In the genomic region with DNA sequence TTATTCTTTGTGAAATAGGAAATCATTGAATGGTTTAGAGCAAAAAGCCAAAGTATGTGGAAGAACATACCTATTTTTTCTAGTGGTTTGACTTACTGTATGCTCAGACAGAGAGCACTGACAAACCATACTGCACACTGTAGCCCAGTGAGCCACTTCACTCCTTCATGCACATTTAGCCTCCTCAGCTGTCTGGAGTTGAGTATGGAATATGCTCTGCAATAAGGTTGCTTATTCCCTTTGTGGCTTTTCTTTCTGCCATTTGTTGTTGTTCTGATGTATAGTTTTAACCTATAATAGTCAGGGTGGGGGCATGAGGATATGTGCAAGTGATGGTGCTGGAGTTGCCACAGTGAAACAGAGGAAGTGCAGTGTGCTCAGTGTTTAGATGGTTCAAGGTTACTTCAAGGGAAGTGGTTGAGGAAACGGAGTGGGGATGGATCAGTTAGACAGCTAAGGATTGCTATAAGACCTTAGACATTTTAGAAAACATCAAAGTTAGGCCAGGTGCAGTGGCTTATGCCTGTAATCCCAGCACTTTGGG, we compare ENCODE assay signal across 17 cellular contexts.
DNase-seq lines count a peak whose midpoint lies in the region; ATAC-seq and TF ChIP-seq lines count a peak whose summit lies in the region.
"Had no signal": no experiment of that assay in that cellular context is flagged by ENCODE, and none has a peak within 500 bp of the region (broad histone marks: within the 10 kb centered on the region; RNA-seq: fewer than 3 reads in every experiment).

No MANE protein-coding gene starts in this region.

- DNase-seq in activated T-cell treated with anti-CD3 and anti-CD28 coated beads, Interleukin-2, amount 50 U/mL, for 24 hours: no peak
- DNase-seq in activated T-cell treated with anti-CD3 and anti-CD28 coated beads, Interleukin-2, amount 50 U/mL, for 1 hour: no peak
- DNase-seq in T-cell (peak in 7 of 34 experiments; percentile 16 to 37 (median 26)), brain microvascular endothelial cell (no peak), NCI-H1105 treated with DMSO at 0.1 percent for 48 hours (lab: John Stamatoyannopoulos, UW) (no peak)
- no peak for DNase-seq in activated effector memory CD4-positive, alpha-beta T cell treated with Interleukin-2 at 50 U/mL for 16 hours
- DNase-seq: activated CD4-positive, alpha-beta T cell treated with anti-CD3 and anti-CD28 coated beads, Interleukin-2, amount 50 U/mL, for 1 hour; gastrocnemius medialis; H7; KG1; NCI-H187 treated with DMSO at 0.1 percent for 48 hours; NCI-H526 treated with DMSO at 0.1 percent for 48 hours; nucleus accumbens; RPMI8226; stimulated activated naive CD4-positive, alpha-beta T cell treated with Interleukin-2 at 50 U/mL for 16 hours had no signal

- H3K4me3 Mint-ChIP-seq in activated T-cell treated with anti-CD3 and anti-CD28 coated beads, Interleukin-2, amount 50 U/mL, for 24 hours: no peak overlapping the region
- H3K4me3 Mint-ChIP-seq in T-cell: peak overlapping the region; percentile 8 to 45 (median 13)
- H3K4me3 Mint-ChIP-seq in dendritic cell treated with granulocyte-macrophage colony-stimulating factor and Interleukin-4, amounts not matched to agents 40 ng/mL and 50 ng/mL, for 4 days: no peak overlapping the region
- H3K4me3 Mint-ChIP-seq in stimulated activated naive CD8-positive, alpha-beta T cell treated with anti-CD3 and anti-CD28 coated beads, Interleukin-15, Interleukin-2, amounts not matched to agents 100 ng/mL and 50 ng/mL, for 24 hours: no peak overlapping the region

- H3K27ac Mint-ChIP-seq in activated T-cell treated with anti-CD3 and anti-CD28 coated beads, Interleukin-2, amount 50 U/mL, for 24 hours: peak overlapping the region; percentile 89
- peak overlapping the region; percentile 88 to 93 for H3K27ac Mint-ChIP-seq in T-cell
- H3K27ac Mint-ChIP-seq in dendritic cell treated with granulocyte-macrophage colony-stimulating factor and Interleukin-4, amounts not matched to agents 40 ng/mL and 50 ng/mL, for 4 days: peak overlapping the region; percentile 28
- H3K27ac Mint-ChIP-seq in stimulated activated naive CD8-positive, alpha-beta T cell treated with anti-CD3 and anti-CD28 coated beads, Interleukin-15, Interleukin-2, amounts not matched to agents 100 ng/mL and 50 ng/mL, for 24 hours: peak overlapping the region; percentile 93

- peaks cover 88% of the 10 kb centered on the region for H3K36me3 Mint-ChIP-seq in activated T-cell treated with anti-CD3 and anti-CD28 coated beads, Interleukin-2, amount 50 U/mL, for 24 hours (ENCODE audit: low read depth)
- peaks cover 62% of the 10 kb centered on the region for H3K36me3 Mint-ChIP-seq in T-cell
- H3K36me3 Mint-ChIP-seq in dendritic cell treated with granulocyte-macrophage colony-stimulating factor and Interleukin-4, amounts not matched to agents 40 ng/mL and 50 ng/mL, for 4 days (ENCODE audit: low read depth): peaks cover 74% of the 10 kb centered on the region
- H3K36me3 Mint-ChIP-seq in stimulated activated naive CD8-positive, alpha-beta T cell treated with anti-CD3 and anti-CD28 coated beads, Interleukin-15, Interleukin-2, amounts not matched to agents 100 ng/mL and 50 ng/mL, for 24 hours (ENCODE audit: low read depth): peaks cover 66% of the 10 kb centered on the region

- H3K27me3 Mint-ChIP-seq in activated T-cell treated with anti-CD3 and anti-CD28 coated beads, Interleukin-2, amount 50 U/mL, for 24 hours: no peaks in the 10 kb centered on the region
- no peaks in the 10 kb centered on the region for H3K27me3 Mint-ChIP-seq in T-cell
- H3K27me3 Mint-ChIP-seq in dendritic cell treated with granulocyte-macrophage colony-stimulating factor and Interleukin-4, amounts not matched to agents 40 ng/mL and 50 ng/mL, for 4 days: no peaks in the 10 kb centered on the region
- H3K27me3 Mint-ChIP-seq in stimulated activated naive CD8-positive, alpha-beta T cell treated with anti-CD3 and anti-CD28 coated beads, Interleukin-15, Interleukin-2, amounts not matched to agents 100 ng/mL and 50 ng/mL, for 24 hours: no peaks in the 10 kb centered on the region

- peak; percentile 72 to 81 (median 76) for ATAC-seq in T-cell (replicated peaks in 1 of 4)
- ATAC-seq: gastrocnemius medialis had no signal

- no peaks in the 10 kb centered on the region for H3K27me3 ChIP-seq in brain microvascular endothelial cell (replicated peaks)
- H3K27me3 ChIP-seq: gastrocnemius medialis had no signal

- peaks cover 4% of the 10 kb centered on the region for H3K9me3 Mint-ChIP-seq in activated T-cell treated with anti-CD3 and anti-CD28 coated beads, Interleukin-2, amount 50 U/mL, for 24 hours
- H3K9me3 Mint-ChIP-seq in T-cell: peaks cover 0 to 3% (median 0%) of the 10 kb centered on the region in 3 donors
- H3K9me3 Mint-ChIP-seq in dendritic cell treated with granulocyte-macrophage colony-stimulating factor and Interleukin-4, amounts not matched to agents 40 ng/mL and 50 ng/mL, for 4 days: peaks cover 8% of the 10 kb centered on the region
- no peaks in the 10 kb centered on the region for H3K9me3 Mint-ChIP-seq in stimulated activated naive CD8-positive, alpha-beta T cell treated with anti-CD3 and anti-CD28 coated beads, Interleukin-15, Interleukin-2, amounts not matched to agents 100 ng/mL and 50 ng/mL, for 24 hours

- CTCF ChIA-PET in T-cell (lab: Charles Lee): interaction anchor here (0.5 to 0.6 kb wide), 2 partner anchors 14 to 177 kb away, joined by 3 to 6 read pairs; no protein-coding TSS in a partner anchor

- H3K36me3 ChIP-seq in brain microvascular endothelial cell (replicated peaks): no peaks in the 10 kb centered on the region
- H3K36me3 ChIP-seq: gastrocnemius medialis had no signal

- no peak overlapping the region for H3K4me3 ChIP-seq in brain microvascular endothelial cell (ENCODE audit: low read depth, low read length)
- H3K4me3 ChIP-seq: gastrocnemius medialis had no signal

- POLR2A ChIA-PET in T-cell (lab: Charles Lee): interaction anchor here in 1 of 2 donors (0.9 kb wide), 1 partner anchor 15 kb away, joined by 6 read pairs; no protein-coding TSS in a partner anchor

- intact Hi-C loops in dendritic cell treated with granulocyte-macrophage colony-stimulating factor and Interleukin-4, amounts not matched to agents 40 ng/mL and 50 ng/mL, for 4 days (cut with micrococcal nuclease): no loop called here

- in situ Hi-C loops in brain microvascular endothelial cell (cut with HindIII; ENCODE audit: low pct_ligation_motif_present, low sequenced_read_pairs): no loop called here

- H3K27ac ChIP-seq in brain microvascular endothelial cell: no peak overlapping the region
- H3K27ac ChIP-seq: gastrocnemius medialis had no signal

- no peak for TF ChIP-seq CTCF in brain microvascular endothelial cell (IDR thresholded peaks at IDR 0.05; ENCODE audit: low read depth, low read length, missing control alignments)

- peaks cover 80% of the 10 kb centered on the region for H3K4me1 Mint-ChIP-seq in activated T-cell treated with anti-CD3 and anti-CD28 coated beads, Interleukin-2, amount 50 U/mL, for 24 hours (ENCODE audit: low read depth)
- H3K4me1 Mint-ChIP-seq in T-cell: peaks cover 85 to 88% (median 88%) of the 10 kb centered on the region in 3 donors
- H3K4me1 Mint-ChIP-seq in dendritic cell treated with granulocyte-macrophage colony-stimulating factor and Interleukin-4, amounts not matched to agents 40 ng/mL and 50 ng/mL, for 4 days (ENCODE audit: low read depth): peaks cover 38% of the 10 kb centered on the region
- H3K4me1 Mint-ChIP-seq in stimulated activated naive CD8-positive, alpha-beta T cell treated with anti-CD3 and anti-CD28 coated beads, Interleukin-15, Interleukin-2, amounts not matched to agents 100 ng/mL and 50 ng/mL, for 24 hours (ENCODE audit: low read depth): peaks cover 72% of the 10 kb centered on the region

Comparison
In these comparisons a context has a peak if more than half of its experiments do, and no peak if none do; other contexts are left out.
1. H3K27ac Mint-ChIP-seq: peak in every context shown above with its lines; median percentile 93 in stimulated activated naive CD8-positive, alpha-beta T cell treated with anti-CD3 and anti-CD28 coated beads, Interleukin-15, Interleukin-2, amounts not matched to agents 100 ng/mL and 50 ng/mL, for 24 hours; 90 in T-cell; 89 in activated T-cell treated with anti-CD3 and anti-CD28 coated beads, Interleukin-2, amount 50 U/mL, for 24 hours; 28 in dendritic cell treated with granulocyte-macrophage colony-stimulating factor and Interleukin-4, amounts not matched to agents 40 ng/mL and 50 ng/mL, for 4 days.
2. H3K4me3 Mint-ChIP-seq: peak in T-cell (3 of 3); none in activated T-cell treated with anti-CD3 and anti-CD28 coated beads, Interleukin-2, amount 50 U/mL, for 24 hours (single experiment), dendritic cell treated with granulocyte-macrophage colony-stimulating factor and Interleukin-4, amounts not matched to agents 40 ng/mL and 50 ng/mL, for 4 days (single experiment) and stimulated activated naive CD8-positive, alpha-beta T cell treated with anti-CD3 and anti-CD28 coated beads, Interleukin-15, Interleukin-2, amounts not matched to agents 100 ng/mL and 50 ng/mL, for 24 hours (single experiment).